In genomic region chr7:2353650-2354172, GRCh38 we compare ENCODE assay signal across 1 cellular context.
A peak's percentile ranks its signal among the peaks of the same experiment; 100 is the strongest.
TF ChIP-seq lines count a peak whose summit lies in the region.

No MANE protein-coding gene starts in this region.

TF ChIP-seq in HepG2, 621 proteins besides CTCF, POLR2A, EP300 and RAD21 (continued from another document and continues in another):
- TF ChIP-seq, protein P1, sequence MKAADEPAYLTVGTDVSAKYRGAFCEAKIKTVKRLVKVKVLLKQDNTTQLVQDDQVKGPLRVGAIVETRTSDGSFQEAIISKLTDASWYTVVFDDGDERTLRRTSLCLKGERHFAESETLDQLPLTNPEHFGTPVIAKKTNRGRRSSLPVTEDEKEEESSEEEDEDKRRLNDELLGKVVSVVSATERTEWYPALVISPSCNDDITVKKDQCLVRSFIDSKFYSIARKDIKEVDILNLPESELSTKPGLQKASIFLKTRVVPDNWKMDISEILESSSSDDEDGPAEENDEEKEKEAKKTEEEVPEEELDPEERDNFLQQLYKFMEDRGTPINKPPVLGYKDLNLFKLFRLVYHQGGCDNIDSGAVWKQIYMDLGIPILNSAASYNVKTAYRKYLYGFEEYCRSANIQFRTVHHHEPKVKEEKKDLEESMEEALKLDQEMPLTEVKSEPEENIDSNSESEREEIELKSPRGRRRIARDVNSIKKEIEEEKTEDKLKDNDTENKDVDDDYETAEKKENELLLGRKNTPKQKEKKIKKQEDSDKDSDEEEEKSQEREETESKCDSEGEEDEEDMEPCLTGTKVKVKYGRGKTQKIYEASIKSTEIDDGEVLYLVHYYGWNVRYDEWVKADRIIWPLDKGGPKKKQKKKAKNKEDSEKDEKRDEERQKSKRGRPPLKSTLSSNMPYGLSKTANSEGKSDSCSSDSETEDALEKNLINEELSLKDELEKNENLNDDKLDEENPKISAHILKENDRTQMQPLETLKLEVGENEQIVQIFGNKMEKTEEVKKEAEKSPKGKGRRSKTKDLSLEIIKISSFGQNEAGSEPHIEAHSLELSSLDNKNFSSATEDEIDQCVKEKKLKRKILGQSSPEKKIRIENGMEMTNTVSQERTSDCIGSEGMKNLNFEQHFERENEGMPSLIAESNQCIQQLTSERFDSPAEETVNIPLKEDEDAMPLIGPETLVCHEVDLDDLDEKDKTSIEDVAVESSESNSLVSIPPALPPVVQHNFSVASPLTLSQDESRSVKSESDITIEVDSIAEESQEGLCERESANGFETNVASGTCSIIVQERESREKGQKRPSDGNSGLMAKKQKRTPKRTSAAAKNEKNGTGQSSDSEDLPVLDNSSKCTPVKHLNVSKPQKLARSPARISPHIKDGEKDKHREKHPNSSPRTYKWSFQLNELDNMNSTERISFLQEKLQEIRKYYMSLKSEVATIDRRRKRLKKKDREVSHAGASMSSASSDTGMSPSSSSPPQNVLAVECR (CRISPR knock-in tag; IDR thresholded peaks at IDR 0.05; ENCODE audit: borderline replicate concordance) = peak; percentile 81; the same call in 1 of the 2 replicates
- peak; percentile 94 for TF ChIP-seq ZFP90 (CRISPR knock-in tag; IDR thresholded peaks at IDR 0.05; ENCODE audit: borderline replicate concordance)
- TF ChIP-seq ELF4 (CRISPR knock-in tag; IDR thresholded peaks at IDR 0.05; ENCODE audit: borderline replicate concordance) = no peak
- TF ChIP-seq, protein P2, sequence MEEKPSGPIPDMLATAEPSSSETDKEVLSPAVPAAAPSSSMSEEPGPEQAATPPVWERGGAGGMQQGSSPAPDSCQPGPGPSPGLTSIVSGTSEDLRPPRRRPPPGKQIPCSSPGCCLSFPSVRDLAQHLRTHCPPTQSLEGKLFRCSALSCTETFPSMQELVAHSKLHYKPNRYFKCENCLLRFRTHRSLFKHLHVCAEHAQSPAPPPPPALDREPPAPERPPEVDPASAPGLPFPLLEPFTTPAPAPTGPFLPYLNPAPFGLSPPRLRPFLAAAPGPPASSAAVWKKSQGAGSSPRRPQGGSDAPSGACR (CRISPR knock-in tag; IDR thresholded peaks at IDR 0.05) = no peak
- peak; percentile 85; the same call in 1 of the 2 replicates for TF ChIP-seq GZF1 (CRISPR knock-in tag; IDR thresholded peaks at IDR 0.05)
- TF ChIP-seq, protein P3, sequence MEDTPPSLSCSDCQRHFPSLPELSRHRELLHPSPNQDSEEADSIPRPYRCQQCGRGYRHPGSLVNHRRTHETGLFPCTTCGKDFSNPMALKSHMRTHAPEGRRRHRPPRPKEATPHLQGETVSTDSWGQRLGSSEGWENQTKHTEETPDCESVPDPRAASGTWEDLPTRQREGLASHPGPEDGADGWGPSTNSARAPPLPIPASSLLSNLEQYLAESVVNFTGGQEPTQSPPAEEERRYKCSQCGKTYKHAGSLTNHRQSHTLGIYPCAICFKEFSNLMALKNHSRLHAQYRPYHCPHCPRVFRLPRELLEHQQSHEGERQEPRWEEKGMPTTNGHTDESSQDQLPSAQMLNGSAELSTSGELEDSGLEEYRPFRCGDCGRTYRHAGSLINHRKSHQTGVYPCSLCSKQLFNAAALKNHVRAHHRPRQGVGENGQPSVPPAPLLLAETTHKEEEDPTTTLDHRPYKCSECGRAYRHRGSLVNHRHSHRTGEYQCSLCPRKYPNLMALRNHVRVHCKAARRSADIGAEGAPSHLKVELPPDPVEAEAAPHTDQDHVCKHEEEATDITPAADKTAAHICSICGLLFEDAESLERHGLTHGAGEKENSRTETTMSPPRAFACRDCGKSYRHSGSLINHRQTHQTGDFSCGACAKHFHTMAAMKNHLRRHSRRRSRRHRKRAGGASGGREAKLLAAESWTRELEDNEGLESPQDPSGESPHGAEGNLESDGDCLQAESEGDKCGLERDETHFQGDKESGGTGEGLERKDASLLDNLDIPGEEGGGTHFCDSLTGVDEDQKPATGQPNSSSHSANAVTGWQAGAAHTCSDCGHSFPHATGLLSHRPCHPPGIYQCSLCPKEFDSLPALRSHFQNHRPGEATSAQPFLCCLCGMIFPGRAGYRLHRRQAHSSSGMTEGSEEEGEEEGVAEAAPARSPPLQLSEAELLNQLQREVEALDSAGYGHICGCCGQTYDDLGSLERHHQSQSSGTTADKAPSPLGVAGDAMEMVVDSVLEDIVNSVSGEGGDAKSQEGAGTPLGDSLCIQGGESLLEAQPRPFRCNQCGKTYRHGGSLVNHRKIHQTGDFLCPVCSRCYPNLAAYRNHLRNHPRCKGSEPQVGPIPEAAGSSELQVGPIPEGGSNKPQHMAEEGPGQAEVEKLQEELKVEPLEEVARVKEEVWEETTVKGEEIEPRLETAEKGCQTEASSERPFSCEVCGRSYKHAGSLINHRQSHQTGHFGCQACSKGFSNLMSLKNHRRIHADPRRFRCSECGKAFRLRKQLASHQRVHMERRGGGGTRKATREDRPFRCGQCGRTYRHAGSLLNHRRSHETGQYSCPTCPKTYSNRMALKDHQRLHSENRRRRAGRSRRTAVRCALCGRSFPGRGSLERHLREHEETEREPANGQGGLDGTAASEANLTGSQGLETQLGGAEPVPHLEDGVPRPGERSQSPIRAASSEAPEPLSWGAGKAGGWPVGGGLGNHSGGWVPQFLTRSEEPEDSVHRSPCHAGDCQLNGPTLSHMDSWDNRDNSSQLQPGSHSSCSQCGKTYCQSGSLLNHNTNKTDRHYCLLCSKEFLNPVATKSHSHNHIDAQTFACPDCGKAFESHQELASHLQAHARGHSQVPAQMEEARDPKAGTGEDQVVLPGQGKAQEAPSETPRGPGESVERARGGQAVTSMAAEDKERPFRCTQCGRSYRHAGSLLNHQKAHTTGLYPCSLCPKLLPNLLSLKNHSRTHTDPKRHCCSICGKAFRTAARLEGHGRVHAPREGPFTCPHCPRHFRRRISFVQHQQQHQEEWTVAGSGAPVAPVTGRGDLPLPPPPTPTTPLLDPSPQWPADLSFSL (CRISPR knock-in tag; IDR thresholded peaks at IDR 0.05) = no peak
- no peak for TF ChIP-seq GPN1 (CRISPR knock-in tag; IDR thresholded peaks at IDR 0.05; ENCODE audit: borderline replicate concordance)
- peak; percentile 11; the same call in 1 of the 2 replicates for TF ChIP-seq MIER3 (CRISPR knock-in tag; IDR thresholded peaks at IDR 0.05; ENCODE audit: borderline replicate concordance)
- peak; percentile 79; the same call in 1 of the 2 replicates for TF ChIP-seq ZNF30 (CRISPR knock-in tag; IDR thresholded peaks at IDR 0.05)
- TF ChIP-seq FIP1L1 (IDR thresholded peaks at IDR 0.05; ENCODE audit: borderline replicate concordance, insufficient read depth, low read depth, low read length) = no peak
- 0 out of 2 replicates have a peak, but pooled peaks have one; percentile 71 for TF ChIP-seq ZSCAN5A (CRISPR knock-in tag; IDR thresholded peaks at IDR 0.05; ENCODE audit: borderline replicate concordance)
- TF ChIP-seq ZSCAN12 (CRISPR knock-in tag; IDR thresholded peaks at IDR 0.05) = peak; percentile 74
- TF ChIP-seq FOSL2 (CRISPR knock-in tag; IDR thresholded peaks at IDR 0.05) = peak; percentile 55
- TF ChIP-seq ZNF296 (CRISPR knock-in tag; conservative IDR thresholded peaks at IDR 0.05) = peak; percentile 73
- no peak for TF ChIP-seq TBP (CRISPR knock-in tag; IDR thresholded peaks at IDR 0.05)
- peak; percentile 42; the same call in 1 of the 2 replicates for TF ChIP-seq MAZ (IDR thresholded peaks at IDR 0.05; ENCODE audit: borderline replicate concordance, low read depth, low read length)
- peak; percentile 69; the same call in 1 of the 2 replicates for TF ChIP-seq MAZ (CRISPR knock-in tag; IDR thresholded peaks at IDR 0.05; ENCODE audit: low read depth)
- TF ChIP-seq, protein P4, sequence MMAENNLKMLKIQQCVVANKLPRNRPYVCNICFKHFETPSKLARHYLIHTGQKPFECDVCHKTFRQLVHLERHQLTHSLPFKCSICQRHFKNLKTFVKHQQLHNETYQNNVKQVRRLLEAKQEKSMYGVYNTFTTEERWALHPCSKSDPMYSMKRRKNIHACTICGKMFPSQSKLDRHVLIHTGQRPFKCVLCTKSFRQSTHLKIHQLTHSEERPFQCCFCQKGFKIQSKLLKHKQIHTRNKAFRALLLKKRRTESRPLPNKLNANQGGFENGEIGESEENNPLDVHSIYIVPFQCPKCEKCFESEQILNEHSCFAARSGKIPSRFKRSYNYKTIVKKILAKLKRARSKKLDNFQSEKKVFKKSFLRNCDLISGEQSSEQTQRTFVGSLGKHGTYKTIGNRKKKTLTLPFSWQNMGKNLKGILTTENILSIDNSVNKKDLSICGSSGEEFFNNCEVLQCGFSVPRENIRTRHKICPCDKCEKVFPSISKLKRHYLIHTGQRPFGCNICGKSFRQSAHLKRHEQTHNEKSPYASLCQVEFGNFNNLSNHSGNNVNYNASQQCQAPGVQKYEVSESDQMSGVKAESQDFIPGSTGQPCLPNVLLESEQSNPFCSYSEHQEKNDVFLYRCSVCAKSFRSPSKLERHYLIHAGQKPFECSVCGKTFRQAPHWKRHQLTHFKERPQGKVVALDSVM (CRISPR knock-in tag; IDR thresholded peaks at IDR 0.05) = peak; percentile 58
- no peak for TF ChIP-seq ZKSCAN1 (IDR thresholded peaks at IDR 0.05; ENCODE audit: low read length)
- TF ChIP-seq DBP (CRISPR knock-in tag; IDR thresholded peaks at IDR 0.05; ENCODE audit: not compliant biosample characterization) = no peak
- TF ChIP-seq, protein P5, sequence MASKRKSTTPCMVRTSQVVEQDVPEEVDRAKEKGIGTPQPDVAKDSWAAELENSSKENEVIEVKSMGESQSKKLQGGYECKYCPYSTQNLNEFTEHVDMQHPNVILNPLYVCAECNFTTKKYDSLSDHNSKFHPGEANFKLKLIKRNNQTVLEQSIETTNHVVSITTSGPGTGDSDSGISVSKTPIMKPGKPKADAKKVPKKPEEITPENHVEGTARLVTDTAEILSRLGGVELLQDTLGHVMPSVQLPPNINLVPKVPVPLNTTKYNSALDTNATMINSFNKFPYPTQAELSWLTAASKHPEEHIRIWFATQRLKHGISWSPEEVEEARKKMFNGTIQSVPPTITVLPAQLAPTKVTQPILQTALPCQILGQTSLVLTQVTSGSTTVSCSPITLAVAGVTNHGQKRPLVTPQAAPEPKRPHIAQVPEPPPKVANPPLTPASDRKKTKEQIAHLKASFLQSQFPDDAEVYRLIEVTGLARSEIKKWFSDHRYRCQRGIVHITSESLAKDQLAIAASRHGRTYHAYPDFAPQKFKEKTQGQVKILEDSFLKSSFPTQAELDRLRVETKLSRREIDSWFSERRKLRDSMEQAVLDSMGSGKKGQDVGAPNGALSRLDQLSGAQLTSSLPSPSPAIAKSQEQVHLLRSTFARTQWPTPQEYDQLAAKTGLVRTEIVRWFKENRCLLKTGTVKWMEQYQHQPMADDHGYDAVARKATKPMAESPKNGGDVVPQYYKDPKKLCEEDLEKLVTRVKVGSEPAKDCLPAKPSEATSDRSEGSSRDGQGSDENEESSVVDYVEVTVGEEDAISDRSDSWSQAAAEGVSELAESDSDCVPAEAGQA (IDR thresholded peaks at IDR 0.05; ENCODE audit: low read depth) = no peak
- TF ChIP-seq, protein P5 (CRISPR knock-in tag; IDR thresholded peaks at IDR 0.05; ENCODE audit: borderline replicate concordance) = peak; percentile 95
- TF ChIP-seq ZNF160 (CRISPR knock-in tag; IDR thresholded peaks at IDR 0.05) = peak; percentile 58; the same call in 1 of the 2 replicates
- 0 out of 2 replicates have a peak, but pooled peaks have one; percentile 79 for TF ChIP-seq ZNF33A (CRISPR knock-in tag; IDR thresholded peaks at IDR 0.05; ENCODE audit: borderline replicate concordance)
- TF ChIP-seq ZBTB42 (CRISPR knock-in tag; IDR thresholded peaks at IDR 0.05) = peak; percentile 89; the same call in 1 of the 2 replicates
- TF ChIP-seq SOX6 (IDR thresholded peaks at IDR 0.05) = no peak
- TF ChIP-seq SOX6 (CRISPR knock-in tag; IDR thresholded peaks at IDR 0.05) = no peak
- TF ChIP-seq BRD4 (CRISPR knock-in tag; IDR thresholded peaks at IDR 0.05) = peak; percentile 66
- no peak for TF ChIP-seq HNRNPL (IDR thresholded peaks at IDR 0.05; ENCODE audit: low read depth, low read length)
- 0 out of 2 replicates have a peak, but pooled peaks have one; percentile 50 for TF ChIP-seq ZNF761 (CRISPR knock-in tag; conservative IDR thresholded peaks at IDR 0.05)
- TF ChIP-seq CHD4 (IDR thresholded peaks at IDR 0.05; ENCODE audit: borderline replicate concordance, low read length) = no peak
- TF ChIP-seq TOPORS (CRISPR knock-in tag; IDR thresholded peaks at IDR 0.05) = peak; percentile 36; the same call in 1 of the 2 replicates
- peak; percentile 65; the same call in 1 of the 2 replicates for TF ChIP-seq ONECUT2 (CRISPR knock-in tag; IDR thresholded peaks at IDR 0.05)
- peak; percentile 63; the same call in 1 of the 2 replicates for TF ChIP-seq CENPT (CRISPR knock-in tag; IDR thresholded peaks at IDR 0.05; ENCODE audit: low read depth)
